24 cellular contexts compared by ENCODE assay signal in the genomic region with DNA sequence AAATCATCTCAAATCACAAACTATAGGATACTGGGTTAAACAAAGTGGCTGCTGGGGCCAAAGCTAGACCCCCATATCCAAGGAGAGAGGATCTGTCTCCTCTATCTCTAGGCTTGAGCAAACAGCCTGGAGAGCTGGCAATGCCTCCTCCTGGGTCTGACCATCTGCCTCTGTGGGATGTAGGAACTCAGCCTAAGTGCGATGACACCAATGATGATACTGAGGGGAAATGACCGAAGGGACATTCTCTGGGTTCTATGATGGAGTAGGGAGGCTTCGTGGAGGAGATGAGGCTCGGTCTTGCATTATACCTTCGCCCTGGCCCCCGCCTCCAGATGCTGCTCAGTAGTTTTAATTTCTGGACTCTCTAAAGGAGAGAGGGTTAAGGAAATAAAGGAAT. TPM values are rescaled to one million over a fixed set of nuclear protein-coding genes. Genes with fewer than 3 reads are reported as not detected.
DNase-seq lines count a peak whose midpoint lies in the region; ATAC-seq and TF ChIP-seq lines count a peak whose summit lies in the region.
"Had no signal": no experiment of that assay in that cellular context is flagged by ENCODE, and none has a peak within 500 bp of the region (broad histone marks: within the 10 kb centered on the region; RNA-seq: fewer than 3 reads in every experiment).

No MANE protein-coding gene starts in this region.

- peaks cover 9 to 44% of the 10 kb centered on the region in 2 donors for H3K36me3 Mint-ChIP-seq in activated naive CD4-positive, alpha-beta T cell treated with anti-CD3 and anti-CD28 coated beads, Interleukin-2, amount 50 U/mL, for 72 hours
- peaks cover 30% of the 10 kb centered on the region for H3K36me3 Mint-ChIP-seq in activated T-helper 1 cell treated with anti-CD3 and anti-CD28 coated beads, Interleukin-12 subunit alpha, Interleukin-12 subunit beta, Interleukin-2, Interleukin-4 antibody, amounts not matched to agents 30 ng/mL and 10 ng/mL and 1 ng/mL, durations not matched to agents 14 hours and 24 hours and 36 hours (ENCODE audit: low read depth)

- H3K4me1 ChIP-seq in esophagus muscularis mucosa, result peaks cover 46 to 60% (median 52%) of the 10 kb centered on the region in 4 donors
- H3K4me1 ChIP-seq: prostate gland had no signal

- DNase-seq in activated naive CD4-positive, alpha-beta T cell treated with anti-CD3 and anti-CD28 coated beads, Interleukin-2, amount 50 U/mL, for 72 hours (ENCODE audit: low spot score in 2 of 2), result no peak
- DNase-seq in activated naive CD4-positive, alpha-beta T cell (lab: John Stamatoyannopoulos, UW), result no peak
- DNase-seq in activated T-helper 1 cell treated with anti-CD3 and anti-CD28 coated beads, Interleukin-12 subunit alpha, Interleukin-12 subunit beta, Interleukin-2, Interleukin-4 antibody, amounts not matched to agents 30 ng/mL and 10 ng/mL and 1 ng/mL, durations not matched to agents 14 hours and 24 hours and 36 hours (ENCODE audit: low spot score), result no peak
- DNase-seq in esophagus muscularis mucosa (ENCODE audit: extremely low spot score) (no peak), iPS-NIHi7 (ENCODE audit: extremely low spot score) (no peak)
- DNase-seq: C1 segment of cervical spinal cord; cerebellar nuclear complex; COR-L47; DMS79 treated with DMSO at 0.1 percent for 48 hours; hypothalamus; Kasumi-1; left lung; MV-4-11; naive B cell; NCI-H1436 treated with DMSO at 0.1 percent for 48 hours; NCI-H748 treated with DMSO at 0.1 percent for 48 hours; nucleus accumbens; stimulated activated CD4-positive, alpha-beta T cell treated with anti-CD3 and anti-CD28 coated beads, Interleukin-4, amount 100 ng/mL, for 4 hours; stimulated activated naive B cell treated with anti-CD40 and anti-IgM and Interleukin-4, amounts not matched to agents 10 μg/mL and 1 μg/mL and 100 μg/mL, for 72 hours had no signal

- peak overlapping the region; percentile 72 to 84 (median 80) for H3K27ac ChIP-seq in esophagus muscularis mucosa (replicated peaks in 1 of 4)
- H3K27ac ChIP-seq: left lung, prostate gland had no signal

- no peak for TF ChIP-seq EP300 in esophagus muscularis mucosa (IDR thresholded peaks at IDR 0.05)

- H3K36me3 ChIP-seq in esophagus muscularis mucosa, result peaks cover 0 to 23% (median 5%) of the 10 kb centered on the region in 4 donors
- H3K36me3 ChIP-seq: left lung, prostate gland had no signal

- intact Hi-C loops in activated T-helper 1 cell treated with anti-CD3 and anti-CD28 coated beads, Interleukin-12 subunit alpha, Interleukin-12 subunit beta, Interleukin-2, Interleukin-4 antibody, amounts not matched to agents 30 ng/mL and 10 ng/mL and 1 ng/mL, durations not matched to agents 14 hours and 24 hours and 36 hours (cut with micrococcal nuclease), result loop anchor here (10.0 kb wide), 1 partner anchor 332 kb away; no protein-coding TSS in a partner anchor
- intact Hi-C loops in esophagus muscularis mucosa (cut with DNase I), result no loop called here

- ATAC-seq in activated naive CD4-positive, alpha-beta T cell treated with anti-CD3 and anti-CD28 coated beads, Interleukin-2, amount 50 U/mL, for 72 hours, result no peak
- ATAC-seq: left lung; stimulated activated naive B cell treated with anti-CD40 and anti-IgM and Interleukin-4, amounts not matched to agents 10 μg/mL and 1 μg/mL and 100 μg/mL, for 72 hours had no signal

- peaks cover 66% of the 10 kb centered on the region for H3K4me1 Mint-ChIP-seq in activated T-helper 1 cell treated with anti-CD3 and anti-CD28 coated beads, Interleukin-12 subunit alpha, Interleukin-12 subunit beta, Interleukin-2, Interleukin-4 antibody, amounts not matched to agents 30 ng/mL and 10 ng/mL and 1 ng/mL, durations not matched to agents 14 hours and 24 hours and 36 hours (ENCODE audit: low read depth)

- H3K9me3 Mint-ChIP-seq in activated naive CD4-positive, alpha-beta T cell treated with anti-CD3 and anti-CD28 coated beads, Interleukin-2, amount 50 U/mL, for 72 hours, result no peaks in the 10 kb centered on the region
- no peaks in the 10 kb centered on the region for H3K9me3 Mint-ChIP-seq in activated T-helper 1 cell treated with anti-CD3 and anti-CD28 coated beads, Interleukin-12 subunit alpha, Interleukin-12 subunit beta, Interleukin-2, Interleukin-4 antibody, amounts not matched to agents 30 ng/mL and 10 ng/mL and 1 ng/mL, durations not matched to agents 14 hours and 24 hours and 36 hours
- H3K9me3 Mint-ChIP-seq: naive B cell; stimulated activated naive B cell treated with anti-CD40 and anti-IgM and Interleukin-4, amounts not matched to agents 10 μg/mL and 1 μg/mL and 100 μg/mL, for 72 hours had no signal

- no peaks in the 10 kb centered on the region for H3K27me3 Mint-ChIP-seq in activated T-helper 1 cell treated with anti-CD3 and anti-CD28 coated beads, Interleukin-12 subunit alpha, Interleukin-12 subunit beta, Interleukin-2, Interleukin-4 antibody, amounts not matched to agents 30 ng/mL and 10 ng/mL and 1 ng/mL, durations not matched to agents 14 hours and 24 hours and 36 hours (ENCODE audit: insufficient read depth)
- H3K27me3 Mint-ChIP-seq: naive B cell; stimulated activated naive B cell treated with anti-CD40 and anti-IgM and Interleukin-4, amounts not matched to agents 10 μg/mL and 1 μg/mL and 100 μg/mL, for 72 hours had no signal

- WGBS in esophagus muscularis mucosa, result 98% methylated on average over 6 of the region's 6 CpGs

- TF ChIP-seq POLR2A in esophagus muscularis mucosa (IDR thresholded peaks at IDR 0.05; ENCODE audit: low read depth), result no peak

- no peak for TF ChIP-seq CTCF in esophagus muscularis mucosa (IDR thresholded peaks at IDR 0.05)

- no peaks in the 10 kb centered on the region for H3K27me3 ChIP-seq in esophagus muscularis mucosa
- H3K27me3 ChIP-seq: left lung had no signal

- H3K4me3 Mint-ChIP-seq in activated T-helper 1 cell treated with anti-CD3 and anti-CD28 coated beads, Interleukin-12 subunit alpha, Interleukin-12 subunit beta, Interleukin-2, Interleukin-4 antibody, amounts not matched to agents 30 ng/mL and 10 ng/mL and 1 ng/mL, durations not matched to agents 14 hours and 24 hours and 36 hours, result no peak overlapping the region
- H3K4me3 Mint-ChIP-seq: naive B cell; stimulated activated naive B cell treated with anti-CD40 and anti-IgM and Interleukin-4, amounts not matched to agents 10 μg/mL and 1 μg/mL and 100 μg/mL, for 72 hours had no signal

- H3K27ac Mint-ChIP-seq in activated naive CD4-positive, alpha-beta T cell treated with anti-CD3 and anti-CD28 coated beads, Interleukin-2, amount 50 U/mL, for 72 hours, result peak overlapping the region; percentile 97 to 98
- peak overlapping the region; percentile 94 for H3K27ac Mint-ChIP-seq in activated T-helper 1 cell treated with anti-CD3 and anti-CD28 coated beads, Interleukin-12 subunit alpha, Interleukin-12 subunit beta, Interleukin-2, Interleukin-4 antibody, amounts not matched to agents 30 ng/mL and 10 ng/mL and 1 ng/mL, durations not matched to agents 14 hours and 24 hours and 36 hours
- H3K27ac Mint-ChIP-seq: stimulated activated naive B cell treated with anti-CD40 and anti-IgM and Interleukin-4, amounts not matched to agents 10 μg/mL and 1 μg/mL and 100 μg/mL, for 72 hours had no signal

- no peak overlapping the region for H3K4me3 ChIP-seq in esophagus muscularis mucosa
- H3K4me3 ChIP-seq: left lung, prostate gland had no signal

- no peaks in the 10 kb centered on the region for H3K9me3 ChIP-seq in esophagus muscularis mucosa
- H3K9me3 ChIP-seq: left lung, prostate gland had no signal

RNA-seq across cellular contexts. Expression of a gene that starts 9.3 kb away (rescaled TPM):
- 1 to 10 TPM; 6.8 to 8.9 TPM for total RNA-seq in activated naive CD4-positive, alpha-beta T cell treated with anti-CD3 and anti-CD28 coated beads, Interleukin-2, amount 50 U/mL, for 72 hours
- total RNA-seq in activated T-helper 1 cell treated with anti-CD3 and anti-CD28 coated beads, Interleukin-12 subunit alpha, Interleukin-12 subunit beta, Interleukin-2, Interleukin-4 antibody, amounts not matched to agents 30 ng/mL and 10 ng/mL and 1 ng/mL, durations not matched to agents 14 hours and 24 hours and 36 hours, result 4.1 and 5.3 TPM in 2 replicates
- total RNA-seq in esophagus muscularis mucosa, result 1 to 10 TPM; 2.9 to 6.5 (median 4.8) TPM

RNA-seq across cellular contexts. Expression of a gene that starts 18.2 kb away (rescaled TPM):
- 1 to 10 TPM; 3.3 to 4.3 TPM for total RNA-seq in activated naive CD4-positive, alpha-beta T cell treated with anti-CD3 and anti-CD28 coated beads, Interleukin-2, amount 50 U/mL, for 72 hours
- 9.1 and 9.3 TPM in 2 replicates for total RNA-seq in activated T-helper 1 cell treated with anti-CD3 and anti-CD28 coated beads, Interleukin-12 subunit alpha, Interleukin-12 subunit beta, Interleukin-2, Interleukin-4 antibody, amounts not matched to agents 30 ng/mL and 10 ng/mL and 1 ng/mL, durations not matched to agents 14 hours and 24 hours and 36 hours
- total RNA-seq in esophagus muscularis mucosa, result 10 to 100 TPM in 2 of 4 donors, 1 to 10 TPM in 2; 2.5 to 11.0 (median 7.8) TPM

RNA-seq across cellular contexts. Expression of a gene that starts 23.4 kb away (rescaled TPM):
- 10 to 100 TPM; 14.2 to 24.1 TPM for total RNA-seq in activated naive CD4-positive, alpha-beta T cell treated with anti-CD3 and anti-CD28 coated beads, Interleukin-2, amount 50 U/mL, for 72 hours
- 38.1 and 38.8 TPM in 2 replicates for total RNA-seq in activated T-helper 1 cell treated with anti-CD3 and anti-CD28 coated beads, Interleukin-12 subunit alpha, Interleukin-12 subunit beta, Interleukin-2, Interleukin-4 antibody, amounts not matched to agents 30 ng/mL and 10 ng/mL and 1 ng/mL, durations not matched to agents 14 hours and 24 hours and 36 hours
- total RNA-seq in esophagus muscularis mucosa, result under 1 TPM in 2 of 4 donors, not detected in 2; 0.78 to 0.99 TPM
- total RNA-seq: temporal lobe had no signal

RNA-seq across cellular contexts. Expression of a gene that starts 26.2 kb away (rescaled TPM):
- total RNA-seq in activated naive CD4-positive, alpha-beta T cell treated with anti-CD3 and anti-CD28 coated beads, Interleukin-2, amount 50 U/mL, for 72 hours, result 10 to 100 TPM; 13.5 to 47.3 TPM
- total RNA-seq in activated T-helper 1 cell treated with anti-CD3 and anti-CD28 coated beads, Interleukin-12 subunit alpha, Interleukin-12 subunit beta, Interleukin-2, Interleukin-4 antibody, amounts not matched to agents 30 ng/mL and 10 ng/mL and 1 ng/mL, durations not matched to agents 14 hours and 24 hours and 36 hours, result 30.0 and 36.3 TPM in 2 replicates
- total RNA-seq in esophagus muscularis mucosa, result 10 to 100 TPM in 3 of 4 donors, 1 to 10 TPM in 1; 8.3 to 15.4 (median 13.4) TPM

RNA-seq across cellular contexts. Expression of a gene that starts 30.1 kb away (rescaled TPM):
- 1 to 10 TPM in 1 of 2 donors, under 1 TPM in 1; 0.25 to 2.3 TPM for total RNA-seq in activated naive CD4-positive, alpha-beta T cell treated with anti-CD3 and anti-CD28 coated beads, Interleukin-2, amount 50 U/mL, for 72 hours
- 1.4 and 1.5 TPM in 2 replicates for total RNA-seq in activated T-helper 1 cell treated with anti-CD3 and anti-CD28 coated beads, Interleukin-12 subunit alpha, Interleukin-12 subunit beta, Interleukin-2, Interleukin-4 antibody, amounts not matched to agents 30 ng/mL and 10 ng/mL and 1 ng/mL, durations not matched to agents 14 hours and 24 hours and 36 hours
- total RNA-seq in esophagus muscularis mucosa, result not detected
- total RNA-seq: fibroblast of lung, mesenteric fat pad, temporal lobe, urinary bladder had no signal

Comparison
In these comparisons a context has a peak if more than half of its experiments do, and no peak if none do; other contexts are left out.
1. RNA of a gene that starts 23.4 kb away (total RNA-seq): 38.1 to 38.8 TPM in activated T-helper 1 cell treated with anti-CD3 and anti-CD28 coated beads, Interleukin-12 subunit alpha, Interleukin-12 subunit beta, Interleukin-2, Interleukin-4 antibody, amounts not matched to agents 30 ng/mL and 10 ng/mL and 1 ng/mL, durations not matched to agents 14 hours and 24 hours and 36 hours and 14.2 to 24.1 TPM in activated naive CD4-positive, alpha-beta T cell treated with anti-CD3 and anti-CD28 coated beads, Interleukin-2, amount 50 U/mL, for 72 hours; 0.78 to 0.99 TPM in esophagus muscularis mucosa; every median in the first group is over 4 times any median in the second.